29 cellular contexts compared by ENCODE assay signal in the genomic region with DNA sequence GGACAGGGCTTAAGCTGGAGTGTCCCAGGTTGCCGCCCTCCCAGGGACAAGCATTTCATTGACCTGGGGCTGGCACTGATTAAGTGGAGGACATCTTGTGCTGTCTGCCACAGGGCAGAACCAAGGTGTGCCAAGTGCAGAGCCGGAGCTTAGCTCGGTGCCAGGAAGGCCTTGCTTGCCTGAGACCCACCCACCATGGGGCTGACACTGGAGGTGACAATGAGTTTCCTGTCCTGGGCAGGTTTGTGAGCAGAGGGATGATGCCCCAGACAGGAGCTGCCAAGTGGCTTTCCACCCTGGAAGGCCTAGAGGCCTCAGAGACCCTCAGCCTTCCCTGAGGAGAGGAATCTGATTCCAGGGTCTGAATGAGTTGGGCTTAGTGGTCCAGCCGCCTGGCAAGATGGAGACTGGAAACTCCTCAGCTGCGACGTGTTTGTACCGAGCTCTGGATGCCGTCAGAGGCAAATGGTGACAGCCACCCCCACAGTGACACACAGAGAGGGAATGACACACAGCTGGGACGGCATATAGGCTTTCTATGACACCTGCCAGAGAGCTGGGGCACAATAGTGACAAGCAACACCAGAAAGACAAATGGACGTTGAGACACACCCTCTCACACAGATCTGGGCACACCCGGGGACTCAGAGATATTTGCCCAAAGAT. TPM values are rescaled to one million over a fixed set of nuclear protein-coding genes. Genes with fewer than 3 reads are reported as not detected.
"Had no signal": no experiment of that assay in that cellular context is flagged by ENCODE, and none has a peak within 500 bp of the region (broad histone marks: within the 10 kb centered on the region; RNA-seq: fewer than 3 reads in every experiment).

No MANE protein-coding gene starts in this region.

- H3K27ac Mint-ChIP-seq: dendritic cell treated with granulocyte-macrophage colony-stimulating factor and Interleukin-4, amounts not matched to agents 40 ng/mL and 50 ng/mL, for 4 days; immature natural killer cell; memory B cell; natural killer cell; stimulated activated effector memory CD8-positive, alpha-beta T cell treated with anti-CD3 and anti-CD28 coated beads, Interleukin-12 subunit alpha, Interleukin-12 subunit beta, amount 100 ng/mL, for 72 hours had no signal

- H3K27ac ChIP-seq: colonic mucosa, esophagus squamous epithelium, heart right ventricle, neutrophil, prostate gland, right atrium auricular region, stomach, thyroid gland, vagina had no signal

- H3K9me3 ChIP-seq: colonic mucosa, esophagus squamous epithelium, heart right ventricle, neutrophil, prostate gland, right atrium auricular region, stomach, thyroid gland, vagina had no signal

- H3K27me3 ChIP-seq: vagina had no signal

- H3K4me1 ChIP-seq: colonic mucosa, prostate gland had no signal

- H3K9me3 Mint-ChIP-seq: dendritic cell treated with granulocyte-macrophage colony-stimulating factor and Interleukin-4, amounts not matched to agents 40 ng/mL and 50 ng/mL, for 4 days; immature natural killer cell; memory B cell; natural killer cell; stimulated activated effector memory CD8-positive, alpha-beta T cell treated with anti-CD3 and anti-CD28 coated beads, Interleukin-12 subunit alpha, Interleukin-12 subunit beta, amount 100 ng/mL, for 72 hours had no signal

- H3K36me3 ChIP-seq: colonic mucosa, esophagus squamous epithelium, heart right ventricle, neutrophil, prostate gland, right atrium auricular region, stomach, thyroid gland, vagina had no signal

- H3K4me3 Mint-ChIP-seq: dendritic cell treated with granulocyte-macrophage colony-stimulating factor and Interleukin-4, amounts not matched to agents 40 ng/mL and 50 ng/mL, for 4 days; immature natural killer cell; memory B cell; natural killer cell; stimulated activated effector memory CD8-positive, alpha-beta T cell treated with anti-CD3 and anti-CD28 coated beads, Interleukin-12 subunit alpha, Interleukin-12 subunit beta, amount 100 ng/mL, for 72 hours had no signal

- H3K4me3 ChIP-seq: colonic mucosa, lung, prostate gland, thyroid gland, vagina had no signal

- H3K4me1 Mint-ChIP-seq: immature natural killer cell; memory B cell; natural killer cell; stimulated activated effector memory CD8-positive, alpha-beta T cell treated with anti-CD3 and anti-CD28 coated beads, Interleukin-12 subunit alpha, Interleukin-12 subunit beta, amount 100 ng/mL, for 72 hours had no signal

- DNase-seq: colonic mucosa; effector memory CD4-positive, alpha-beta T cell; erythroblast; esophagus squamous epithelium; foreskin melanocyte; glutamatergic neuron; heart right ventricle; hippocampal formation; immature natural killer cell; islet precursor cell; kidney glomerular epithelial cell; left colon; natural killer cell; stimulated activated CD4-positive, alpha-beta T cell treated with anti-CD3 and anti-CD28 coated beads, Interleukin-2, amount 100 ng/mL, for 24 hours; stimulated activated CD4-positive, alpha-beta T cell treated with anti-CD3 and anti-CD28 coated beads, Interleukin-4, amount 100 ng/mL, for 24 hours; stimulated activated naive CD4-positive, alpha-beta T cell treated with Interleukin-2 at 50 U/mL for 16 hours; stomach; thyroid gland; trophoblast cell had no signal

- H3K36me3 Mint-ChIP-seq: memory B cell; natural killer cell; stimulated activated effector memory CD8-positive, alpha-beta T cell treated with anti-CD3 and anti-CD28 coated beads, Interleukin-12 subunit alpha, Interleukin-12 subunit beta, amount 100 ng/mL, for 72 hours had no signal

- ATAC-seq: heart right ventricle; left colon; natural killer cell; sciatic nerve; stimulated activated effector memory CD8-positive, alpha-beta T cell treated with anti-CD3 and anti-CD28 coated beads, Interleukin-12 subunit alpha, Interleukin-12 subunit beta, amount 100 ng/mL, for 72 hours had no signal

RNA-seq across cellular contexts. Expression of a gene that starts 2.6 kb away (rescaled TPM):
- total RNA-seq: chondrocyte, natural killer cell had no signal
- polyA plus RNA-seq: immature natural killer cell had no signal
